In the genomic region with DNA sequence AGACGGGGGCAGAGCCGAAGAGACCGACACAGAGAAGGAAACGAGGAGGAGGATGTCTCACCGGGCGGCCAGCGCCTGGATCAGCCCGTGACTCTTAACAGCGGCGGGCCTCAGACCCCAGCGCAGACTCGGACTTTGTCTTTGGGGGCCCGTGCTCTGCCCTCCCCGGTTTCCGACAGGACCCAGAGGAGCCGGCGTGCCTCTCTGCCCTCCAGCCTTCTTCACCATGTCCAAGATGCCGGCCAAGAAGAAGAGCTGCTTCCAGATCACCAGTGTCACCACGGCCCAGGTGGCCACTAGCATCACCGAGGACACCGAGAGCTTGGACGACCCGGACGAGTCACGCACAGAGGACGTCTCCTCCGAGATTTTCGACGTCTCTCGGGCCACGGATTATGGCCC, we compare ENCODE assay signal across 8 cellular contexts. TPM values are rescaled to one million over a fixed set of nuclear protein-coding genes. Genes with fewer than 3 reads are reported as not detected.
A peak's percentile ranks its signal among the peaks of the same experiment; 100 is the strongest.
DNase-seq lines count a peak whose midpoint lies in the region; ATAC-seq and TF ChIP-seq lines count a peak whose summit lies in the region.

No MANE protein-coding gene starts in this region.

- peaks cover 28% of the 10 kb centered on the region for H3K4me1 ChIP-seq in iPS-18a (ENCODE audit: control insufficient read depth, low read depth, low read length)

- H3K9me3 Mint-ChIP-seq in activated T-helper 1 cell treated with anti-CD3 and anti-CD28 coated beads, Interleukin-12 subunit alpha, Interleukin-12 subunit beta, Interleukin-2, Interleukin-4 antibody, amounts not matched to agents 30 ng/mL and 10 ng/mL and 1 ng/mL, durations not matched to agents 14 hours and 24 hours and 36 hours = no peaks in the 10 kb centered on the region
- H3K9me3 Mint-ChIP-seq in stimulated activated naive CD8-positive, alpha-beta T cell treated with anti-CD3 and anti-CD28 coated beads, Interleukin-15, amount 100 ng/mL, for 72 hours = no peaks in the 10 kb centered on the region

- peak overlapping the region; percentile 54 for H3K9ac ChIP-seq in iPS-18a (ENCODE audit: low read length)

- peak overlapping the region; percentile 90 for H3K4me3 ChIP-seq in iPS-18a (ENCODE audit: low read length)

- intact Hi-C loops in activated T-helper 1 cell treated with anti-CD3 and anti-CD28 coated beads, Interleukin-12 subunit alpha, Interleukin-12 subunit beta, Interleukin-2, Interleukin-4 antibody, amounts not matched to agents 30 ng/mL and 10 ng/mL and 1 ng/mL, durations not matched to agents 14 hours and 24 hours and 36 hours (cut with micrococcal nuclease) = loop anchor here (2.0 to 10.0 kb wide), 5 partner anchors 122 to 793 kb away; partner anchors contain the start of genes ERICH6, GPR171 and PFN2

- no peaks in the 10 kb centered on the region for H3K36me3 ChIP-seq in iPS-18a (ENCODE audit: control insufficient read depth, low read depth, low read length)

- DNase-seq in activated T-helper 1 cell treated with anti-CD3 and anti-CD28 coated beads, Interleukin-12 subunit alpha, Interleukin-12 subunit beta, Interleukin-2, Interleukin-4 antibody, amounts not matched to agents 30 ng/mL and 10 ng/mL and 1 ng/mL, durations not matched to agents 14 hours and 24 hours and 36 hours (ENCODE audit: low spot score) = no peak
- DNase-seq in stimulated activated naive CD8-positive, alpha-beta T cell treated with anti-CD3 and anti-CD28 coated beads, Interleukin-15, amount 100 ng/mL, for 72 hours = no peak
- no peak for DNase-seq in NCI-H774 (lab: John Stamatoyannopoulos, UW)
- no peak for DNase-seq in NCI-H226

- no peaks in the 10 kb centered on the region for H3K27me3 ChIP-seq in iPS-18a (ENCODE audit: control insufficient read depth, insufficient read depth, low read length)

- H3K27me3 Mint-ChIP-seq in activated T-helper 1 cell treated with anti-CD3 and anti-CD28 coated beads, Interleukin-12 subunit alpha, Interleukin-12 subunit beta, Interleukin-2, Interleukin-4 antibody, amounts not matched to agents 30 ng/mL and 10 ng/mL and 1 ng/mL, durations not matched to agents 14 hours and 24 hours and 36 hours (ENCODE audit: insufficient read depth) = peaks cover 5% of the 10 kb centered on the region
- no peaks in the 10 kb centered on the region for H3K27me3 Mint-ChIP-seq in stimulated activated naive CD8-positive, alpha-beta T cell treated with anti-CD3 and anti-CD28 coated beads, Interleukin-15, amount 100 ng/mL, for 72 hours

- H3K4me3 Mint-ChIP-seq in activated T-helper 1 cell treated with anti-CD3 and anti-CD28 coated beads, Interleukin-12 subunit alpha, Interleukin-12 subunit beta, Interleukin-2, Interleukin-4 antibody, amounts not matched to agents 30 ng/mL and 10 ng/mL and 1 ng/mL, durations not matched to agents 14 hours and 24 hours and 36 hours = peak overlapping the region; percentile 83
- H3K4me3 Mint-ChIP-seq in stimulated activated naive CD8-positive, alpha-beta T cell treated with anti-CD3 and anti-CD28 coated beads, Interleukin-15, amount 100 ng/mL, for 72 hours = peak overlapping the region; percentile 79 to 82

- H3K27ac ChIP-seq in 22Rv1 (peak overlapping the region; percentile 99), iPS-18a (ENCODE audit: low read length) (no peak overlapping the region)

- H3K4me1 Mint-ChIP-seq in activated T-helper 1 cell treated with anti-CD3 and anti-CD28 coated beads, Interleukin-12 subunit alpha, Interleukin-12 subunit beta, Interleukin-2, Interleukin-4 antibody, amounts not matched to agents 30 ng/mL and 10 ng/mL and 1 ng/mL, durations not matched to agents 14 hours and 24 hours and 36 hours (ENCODE audit: low read depth) = peaks cover 47% of the 10 kb centered on the region
- H3K4me1 Mint-ChIP-seq in stimulated activated naive CD8-positive, alpha-beta T cell treated with anti-CD3 and anti-CD28 coated beads, Interleukin-15, amount 100 ng/mL, for 72 hours = peaks cover 9% of the 10 kb centered on the region

- peaks cover 19% of the 10 kb centered on the region for H3K36me3 Mint-ChIP-seq in activated T-helper 1 cell treated with anti-CD3 and anti-CD28 coated beads, Interleukin-12 subunit alpha, Interleukin-12 subunit beta, Interleukin-2, Interleukin-4 antibody, amounts not matched to agents 30 ng/mL and 10 ng/mL and 1 ng/mL, durations not matched to agents 14 hours and 24 hours and 36 hours (ENCODE audit: low read depth)

- no peak for TF ChIP-seq CTCF in 22Rv1 (IDR thresholded peaks at IDR 0.05)

- H3K27ac Mint-ChIP-seq in activated T-helper 1 cell treated with anti-CD3 and anti-CD28 coated beads, Interleukin-12 subunit alpha, Interleukin-12 subunit beta, Interleukin-2, Interleukin-4 antibody, amounts not matched to agents 30 ng/mL and 10 ng/mL and 1 ng/mL, durations not matched to agents 14 hours and 24 hours and 36 hours = peak overlapping the region; percentile 95
- H3K27ac Mint-ChIP-seq in stimulated activated naive CD8-positive, alpha-beta T cell treated with anti-CD3 and anti-CD28 coated beads, Interleukin-15, amount 100 ng/mL, for 72 hours = peak overlapping the region; percentile 94 to 95

- no peaks in the 10 kb centered on the region for H3K9me3 ChIP-seq in iPS-18a (ENCODE audit: control insufficient read depth, low read depth, low read length)

- ATAC-seq in GM19467 (IDR thresholded peaks at IDR 0.05; ENCODE audit: unreplicated experiment) = peak; percentile 16
- no peak for ATAC-seq in stimulated activated naive CD8-positive, alpha-beta T cell treated with anti-CD3 and anti-CD28 coated beads, Interleukin-15, amount 100 ng/mL, for 72 hours
- no peak for ATAC-seq in HG02798 (IDR thresholded peaks at IDR 0.05; ENCODE audit: poor library complexity, unreplicated experiment)

RNA-seq across cellular contexts. Expression of gene TSC22D2, which starts 1.0 kb away (rescaled TPM):
- 21.3 and 22.7 TPM in 2 replicates for total RNA-seq in activated T-helper 1 cell treated with anti-CD3 and anti-CD28 coated beads, Interleukin-12 subunit alpha, Interleukin-12 subunit beta, Interleukin-2, Interleukin-4 antibody, amounts not matched to agents 30 ng/mL and 10 ng/mL and 1 ng/mL, durations not matched to agents 14 hours and 24 hours and 36 hours
